Comparison of ENCODE assay signal across 1 cellular context in the genomic region with DNA sequence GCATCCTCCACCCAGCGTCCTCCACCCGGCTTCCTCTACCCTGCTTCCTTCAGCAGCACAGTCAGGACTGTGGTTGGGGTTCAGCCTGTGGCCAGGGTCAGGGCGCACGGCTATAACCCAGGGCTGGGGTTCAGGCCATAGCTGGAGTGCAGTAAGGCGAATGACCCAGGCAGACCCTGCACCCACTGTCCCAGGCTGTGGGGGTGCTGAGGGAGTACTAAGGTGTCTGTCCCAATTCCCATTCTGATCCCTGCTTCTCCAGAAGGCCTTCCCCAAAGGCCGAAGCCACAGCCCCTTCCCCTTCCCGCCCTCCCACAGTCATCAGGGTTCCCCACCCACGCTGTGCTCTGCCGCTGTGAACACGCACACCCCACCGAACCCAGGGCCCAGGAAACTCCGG.
TF ChIP-seq lines count a peak whose summit lies in the region.

No MANE protein-coding gene starts in this region.

TF ChIP-seq in HepG2, 621 proteins besides CTCF, POLR2A, EP300 and RAD21:
- TF ChIP-seq, protein P1, sequence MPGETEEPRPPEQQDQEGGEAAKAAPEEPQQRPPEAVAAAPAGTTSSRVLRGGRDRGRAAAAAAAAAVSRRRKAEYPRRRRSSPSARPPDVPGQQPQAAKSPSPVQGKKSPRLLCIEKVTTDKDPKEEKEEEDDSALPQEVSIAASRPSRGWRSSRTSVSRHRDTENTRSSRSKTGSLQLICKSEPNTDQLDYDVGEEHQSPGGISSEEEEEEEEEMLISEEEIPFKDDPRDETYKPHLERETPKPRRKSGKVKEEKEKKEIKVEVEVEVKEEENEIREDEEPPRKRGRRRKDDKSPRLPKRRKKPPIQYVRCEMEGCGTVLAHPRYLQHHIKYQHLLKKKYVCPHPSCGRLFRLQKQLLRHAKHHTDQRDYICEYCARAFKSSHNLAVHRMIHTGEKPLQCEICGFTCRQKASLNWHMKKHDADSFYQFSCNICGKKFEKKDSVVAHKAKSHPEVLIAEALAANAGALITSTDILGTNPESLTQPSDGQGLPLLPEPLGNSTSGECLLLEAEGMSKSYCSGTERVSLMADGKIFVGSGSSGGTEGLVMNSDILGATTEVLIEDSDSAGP (CRISPR knock-in tag; IDR thresholded peaks at IDR 0.05; ENCODE audit: borderline replicate concordance): no peak
